Comparison of ENCODE assay signal across 10 cellular contexts in the genomic region with DNA sequence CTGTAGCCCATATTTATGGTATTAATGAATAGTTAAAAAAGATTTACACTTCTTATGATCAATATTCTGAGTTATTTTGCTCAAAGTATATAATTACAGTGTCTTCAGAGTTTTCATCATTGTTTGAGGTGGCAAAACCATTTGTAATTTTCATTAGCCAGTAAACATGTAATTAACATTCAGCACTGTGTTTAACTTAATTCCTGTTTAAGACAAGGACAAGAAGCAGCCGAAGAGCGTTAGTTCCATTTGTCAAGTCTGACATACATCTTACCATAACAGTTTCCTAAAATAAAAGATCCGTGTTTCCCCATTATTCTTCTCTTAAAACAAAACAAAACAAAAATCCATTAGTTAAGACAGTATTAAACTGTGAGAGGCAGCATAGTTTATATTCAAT. TPM values are rescaled to one million over a fixed set of nuclear protein-coding genes. Genes with fewer than 3 reads are reported as not detected.
DNase-seq lines count a peak whose midpoint lies in the region; TF ChIP-seq lines count a peak whose summit lies in the region.
"Had no signal": no experiment of that assay in that cellular context is flagged by ENCODE, and none has a peak within 500 bp of the region (broad histone marks: within the 10 kb centered on the region; RNA-seq: fewer than 3 reads in every experiment).

No MANE protein-coding gene starts in this region.

- no peak for TF ChIP-seq POLR2A in adrenal gland (IDR thresholded peaks at IDR 0.05)
- TF ChIP-seq POLR2A in prostate gland (IDR thresholded peaks at IDR 0.05): no peak

- H3K27me3 ChIP-seq in BJ (ENCODE audit: control insufficient read depth, insufficient read depth, low read length): no peaks in the 10 kb centered on the region
- peaks cover 4% of the 10 kb centered on the region for H3K27me3 ChIP-seq in adrenal gland
- H3K27me3 ChIP-seq in prostate gland (replicated peaks; ENCODE audit: insufficient read depth): no peaks in the 10 kb centered on the region

- peak overlapping the region in 4 of 5 donors; percentile 38 to 89 (median 81) for H3K27ac ChIP-seq in adrenal gland
- peak overlapping the region; percentile 83 to 92 for H3K27ac ChIP-seq in prostate gland

- intact Hi-C loops in adrenal gland (cut with DNase I) (loop anchor here in 1 of 2 donors (10.0 kb wide), 1 partner anchor 910 kb away; no protein-coding TSS in a partner anchor), prostate gland (cut with DNase I) (loop anchor here (5.0 to 10.0 kb wide), 4 partner anchors 63 to 1160 kb away; no protein-coding TSS in a partner anchor)

- H3K4me3 ChIP-seq in BJ (ENCODE audit: low read depth, low read length) (peak overlapping the region; percentile 68), adrenal gland (peak overlapping the region in 1 of 4 donors; percentile 82), fibroblast of the aortic adventitia (ENCODE audit: low read depth, low read length) (peak overlapping the region; percentile 88), prostate gland (peak overlapping the region; percentile 42 to 50)

- CTCF ChIA-PET in BJ (lab: Yijun Ruan, JAX): no interaction called here

- 16 to 37% (median 31%) methylated on average over 3 of the region's 3 CpGs for WGBS in adrenal gland, 4 donors
- 50% methylated on average over 3 of the region's 3 CpGs for WGBS in prostate gland

- POLR2A ChIA-PET in BJ (lab: Charles Lee): no interaction called here

- no peak for DNase-seq in BJ (ENCODE audit: low read depth)
- DNase-seq in adrenal gland: no peak
- no peak for DNase-seq in fibroblast of the aortic adventitia (ENCODE audit: low read depth)
- no peak for DNase-seq in prostate gland (ENCODE audit: low spot score)
- DNase-seq in COR-L47 (lab: John Stamatoyannopoulos, UW): no peak
- no peak for DNase-seq in NCI-H1436 treated with DMSO at 0.1 percent for 48 hours (lab: John Stamatoyannopoulos, UW)
- DNase-seq in Ammon's horn (ENCODE audit: low spot score): no peak
- DNase-seq in stimulated activated CD4-positive, alpha-beta T cell treated with anti-CD3 and anti-CD28 coated beads, Interleukin-4, amount 100 ng/mL, for 4 hours: no peak
- DNase-seq: naive B cell, NCI-H774 had no signal

- H3K9me3 ChIP-seq in adrenal gland (replicated peaks in 1 of 3): no peaks in the 10 kb centered on the region
- no peaks in the 10 kb centered on the region for H3K9me3 ChIP-seq in prostate gland

- H3K4me1 ChIP-seq in adrenal gland (replicated peaks in 1 of 2) (no peaks in the 10 kb centered on the region), prostate gland (replicated peaks) (no peaks in the 10 kb centered on the region)

- TF ChIP-seq CTCF in BJ (IDR thresholded peaks at IDR 0.05; ENCODE audit: insufficient read depth, low read depth, low read length): no peak
- no peak for TF ChIP-seq CTCF in adrenal gland (IDR thresholded peaks at IDR 0.05)
- TF ChIP-seq CTCF in fibroblast of the aortic adventitia (IDR thresholded peaks at IDR 0.05; ENCODE audit: insufficient read depth, low read length): no peak
- no peak for TF ChIP-seq CTCF in prostate gland (IDR thresholded peaks at IDR 0.05)

- H3K36me3 ChIP-seq in BJ (ENCODE audit: control insufficient read depth, insufficient read depth, low read length) (no peaks in the 10 kb centered on the region; the same call in 1 of the 2 replicates), adrenal gland (replicated peaks in 1 of 2) (no peaks in the 10 kb centered on the region), prostate gland (no peaks in the 10 kb centered on the region)

RNA-seq across cellular contexts. Expression of a gene that starts 5.6 kb away (rescaled TPM):
- polyA plus RNA-seq in BJ (2011; rRNA removed) (47.0 and 50.0 TPM in 2 replicates), adrenal gland (10 to 100 TPM; 27.3 to 67.9 (median 37.3) TPM)
- polyA minus RNA-seq in BJ (2011; rRNA and poly(A)+ RNA removed): 54.5 and 63.5 TPM in 2 replicates
- total RNA-seq in adrenal gland (100 to 1,000 TPM in 2 of 8 donors, 10 to 100 TPM in 6; 22.3 to 113 (median 54.8) TPM), fibroblast of the aortic adventitia (ENCODE audit: low replicate concordance) (15.5 and 20.2 TPM in 2 replicates), prostate gland (10 to 100 TPM; 48.7 to 58.1 TPM)
